17 cellular contexts compared by ENCODE assay signal in the genomic region with DNA sequence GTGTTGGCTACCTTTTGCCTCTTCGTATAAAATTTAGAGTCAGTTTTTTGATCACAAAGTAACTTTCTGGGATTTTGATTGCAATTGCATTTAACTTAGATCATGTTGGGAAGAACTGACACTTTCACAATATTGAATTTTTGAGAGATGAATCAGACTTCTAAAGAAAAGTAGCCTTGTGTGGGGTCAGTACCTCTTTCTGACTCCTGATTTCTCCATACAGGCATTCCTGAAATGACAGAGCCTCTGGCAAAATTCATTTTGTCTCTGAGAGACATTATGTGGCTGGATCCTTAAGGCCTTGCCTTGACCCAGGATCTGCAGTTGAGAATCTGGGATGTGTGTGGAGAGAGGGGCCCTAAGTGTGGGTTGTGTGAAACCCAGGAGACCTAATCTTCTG. TPM values are rescaled to one million over a fixed set of nuclear protein-coding genes. Genes with fewer than 3 reads are reported as not detected.
A peak's percentile ranks its signal among the peaks of the same experiment; 100 is the strongest.
DNase-seq lines count a peak whose midpoint lies in the region; TF ChIP-seq lines count a peak whose summit lies in the region.
"Had no signal": no experiment of that assay in that cellular context is flagged by ENCODE, and none has a peak within 500 bp of the region (broad histone marks: within the 10 kb centered on the region; RNA-seq: fewer than 3 reads in every experiment).

No MANE protein-coding gene starts in this region.

- H3K27me3 ChIP-seq in GM23248 (replicated peaks; ENCODE audit: insufficient read depth) (no peaks in the 10 kb centered on the region), adipocyte (replicated peaks; ENCODE audit: control insufficient read depth, insufficient read depth, low read length) (no peaks in the 10 kb centered on the region), subcutaneous abdominal adipose tissue (ENCODE audit: control insufficient read depth in 5 of 5, insufficient read depth in 4 of 5, low read length in 5 of 5) (no peaks in the 10 kb centered on the region)

- no peaks in the 10 kb centered on the region for H3K36me3 ChIP-seq in GM23248 (ENCODE audit: low read depth)
- H3K36me3 ChIP-seq in adipocyte (ENCODE audit: control insufficient read depth, insufficient read depth, low read length, severe bottlenecking) = no peaks in the 10 kb centered on the region
- peaks cover 0 to 10% (median under 1%) of the 10 kb centered on the region in 5 donors for H3K36me3 ChIP-seq in subcutaneous abdominal adipose tissue (ENCODE audit: control insufficient read depth in 5 of 5, insufficient read depth in 5 of 5, low read length in 5 of 5)
- H3K36me3 ChIP-seq: thoracic aorta had no signal

- in situ Hi-C loops in GM23248 (cut with MboI) = no loop called here

- no peaks in the 10 kb centered on the region for H4K20me1 ChIP-seq in GM23248 (ENCODE audit: insufficient read depth)

- H3K9me3 ChIP-seq in GM23248 (ENCODE audit: low read depth) (no peaks in the 10 kb centered on the region), adipocyte (ENCODE audit: control insufficient read depth, low read length) (no peaks in the 10 kb centered on the region), subcutaneous abdominal adipose tissue (ENCODE audit: control insufficient read depth in 5 of 5, low read length in 5 of 5) (no peaks in the 10 kb centered on the region)
- H3K9me3 ChIP-seq: thoracic aorta had no signal

- DNase-seq in GM23248 (peak; percentile 72), adipocyte (ENCODE audit: low read depth) (peak; percentile 82), fibroblast of villous mesenchyme (ENCODE audit: low read depth) (peak; percentile 51), SHP77 treated with DMSO at 0.1 percent for 48 hours (lab: John Stamatoyannopoulos, UW) (no peak), NCI-H2196 treated with DMSO at 0.1 percent for 48 hours (lab: John Stamatoyannopoulos, UW; ENCODE audit: unreplicated experiment) (no peak)
- DNase-seq in activated CD4-positive, alpha-beta T cell treated with anti-CD3 and anti-CD28 coated beads for 1 hour = no peak
- DNase-seq: activated CD4-positive, alpha-beta memory T cell treated with anti-CD3 and anti-CD28 coated beads for 36 hours; activated T-cell treated with anti-CD3 and anti-CD28 coated beads, Interleukin-2, amount 50 U/mL, for 48 hours; CD4-positive, CD25-positive, alpha-beta regulatory T cell; head of caudate nucleus; NCI-H1105; NCI-H82; stimulated activated CD4-positive, alpha-beta T cell treated with anti-CD3 and anti-CD28 coated beads, Interleukin-4, amount 100 ng/mL, for 1 hour; stimulated activated CD8-positive, alpha-beta memory T cell treated with anti-CD3 and anti-CD28 coated beads, Interleukin-4, amount 100 ng/mL, for 48 hours had no signal

- H3K4me1 ChIP-seq in GM23248 (ENCODE audit: insufficient read depth) (peaks cover 22% of the 10 kb centered on the region), adipocyte (ENCODE audit: control insufficient read depth, insufficient read depth, low read length) (peaks cover 42% of the 10 kb centered on the region), subcutaneous abdominal adipose tissue (ENCODE audit: control insufficient read depth in 5 of 5, insufficient read depth in 5 of 5, low read length in 5 of 5) (peaks cover 0 to 19% (median 16%) of the 10 kb centered on the region in 5 donors)

- H3K9ac ChIP-seq in GM23248 = no peak overlapping the region
- H3K9ac ChIP-seq in adipocyte (ENCODE audit: low read length) = peak overlapping the region; percentile 31
- H3K9ac ChIP-seq in subcutaneous abdominal adipose tissue (ENCODE audit: low read length in 5 of 5) = peak overlapping the region in 1 of 5 donors; percentile 25

- peak overlapping the region; percentile 42 for H2AFZ ChIP-seq in GM23248

- no peaks in the 10 kb centered on the region for H3K79me2 ChIP-seq in GM23248 (ENCODE audit: insufficient read depth)

- H3K4me3 ChIP-seq in GM23248 (no peak overlapping the region), adipocyte (ENCODE audit: low read length) (peak overlapping the region; percentile 40), fibroblast of villous mesenchyme (ENCODE audit: low read depth, low read length) (no peak overlapping the region), subcutaneous abdominal adipose tissue (ENCODE audit: low read depth in 1 of 5, low read length in 5 of 5) (no peak overlapping the region)
- H3K4me3 ChIP-seq: K562, thoracic aorta had no signal

- no peaks in the 10 kb centered on the region for H3K9me2 ChIP-seq in GM23248 (ENCODE audit: insufficient read depth)

- WGBS in GM23248 (ENCODE audit: low coverage in 1 of 2, low lambda C conversion rate in 2 of 2, missing lambda C conversion rate in 2 of 2), 2 experiments = 15 to 22% methylated on average over 1 of the region's 1 CpG

- peaks cover 11% of the 10 kb centered on the region for H3F3A ChIP-seq in GM23248 (ENCODE audit: insufficient read depth)

- H3K4me2 ChIP-seq in GM23248 (ENCODE audit: unreplicated experiment) = peak overlapping the region; percentile 40

- H3K27ac ChIP-seq in GM23248 (peak overlapping the region; percentile 52), subcutaneous abdominal adipose tissue (ENCODE audit: low read depth, low read length) (peak overlapping the region; percentile 64)
- H3K27ac ChIP-seq: thoracic aorta had no signal

- no peak for TF ChIP-seq CTCF in fibroblast of villous mesenchyme (IDR thresholded peaks at IDR 0.05; ENCODE audit: insufficient read depth, low read depth, low read length)

RNA-seq across cellular contexts. Expression of gene PPFIBP2, which starts 37.8 kb away (rescaled TPM):
- total RNA-seq in GM23248 (2014; rRNA removed; shearing (Covaris generic)) = 4.1 and 16.8 TPM in 2 replicates
- 5.9 TPM in 2 replicates for polyA plus RNA-seq in GM23248 (2016; fragmentation: Nextera tagmentation; extraction: Ambion mirVana)
- total RNA-seq in fibroblast of villous mesenchyme = 9.7 and 20.3 TPM in 2 replicates

Comparison
In these comparisons a context has a peak if more than half of its experiments do, and no peak if none do; other contexts are left out.
1. DNase-seq: peak in GM23248 (single experiment), adipocyte (single experiment) and fibroblast of villous mesenchyme (single experiment); none in SHP77 treated with DMSO at 0.1 percent for 48 hours (single experiment), activated CD4-positive, alpha-beta T cell treated with anti-CD3 and anti-CD28 coated beads for 1 hour (single experiment) and NCI-H2196 treated with DMSO at 0.1 percent for 48 hours (single experiment).